ENCODE assay signal across 21 cellular contexts in the genomic region with DNA sequence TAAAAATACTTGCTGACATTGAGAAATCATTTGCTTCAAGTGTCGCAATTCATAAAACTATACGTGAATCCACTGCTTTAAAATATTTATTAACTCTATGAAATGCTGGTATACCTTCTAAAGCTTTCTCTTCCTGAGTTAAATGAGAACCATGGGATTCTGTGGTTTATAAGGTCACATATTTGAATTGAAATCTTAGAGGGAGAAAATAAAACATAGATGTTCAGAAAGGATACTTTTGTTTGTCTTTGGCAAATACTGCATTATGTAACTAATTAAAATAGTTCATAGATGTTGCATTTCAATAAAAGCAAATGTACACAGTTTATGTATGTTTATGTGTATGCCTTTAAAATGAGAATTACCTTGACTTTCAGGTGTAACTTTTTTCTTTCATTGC.
"Had no signal": no experiment of that assay in that cellular context is flagged by ENCODE, and none has a peak within 500 bp of the region (broad histone marks: within the 10 kb centered on the region; RNA-seq: fewer than 3 reads in every experiment).

No MANE protein-coding gene starts in this region.

- H3K27me3 Mint-ChIP-seq: IgD-negative memory B cell had no signal

- H3K9me3 Mint-ChIP-seq: IgD-negative memory B cell had no signal

- H3K27me3 ChIP-seq: SJCRH30 had no signal

- H3K27ac Mint-ChIP-seq: IgD-negative memory B cell had no signal

- H3K27ac ChIP-seq: HL-60, KMS-11, SJCRH30 had no signal

- H3K9me3 ChIP-seq: MG63, SJCRH30 had no signal

- H3K4me3 ChIP-seq: K562, MG63, SJCRH30 had no signal

- DNase-seq: Kasumi-1, MG63, MV-4-11, NCI-H1092, NCI-H1105 treated with DMSO at 0.1 percent for 48 hours, NCI-H1417 treated with DMSO at 0.1 percent for 48 hours, NCI-H146, NCI-H1694 treated with DMSO at 0.1 percent for 48 hours, NCI-H1930, NCI-H2107, NCI-H2227 treated with DMSO at 0.1 percent for 48 hours, NCI-H524, NCI-H526 treated with DMSO at 0.1 percent for 48 hours, NCI-H774, SHP77 treated with DMSO at 0.1 percent for 48 hours, T-helper 1 cell had no signal

- H3K36me3 Mint-ChIP-seq: IgD-negative memory B cell had no signal

- H3K4me3 Mint-ChIP-seq: IgD-negative memory B cell had no signal

- H3K4me1 ChIP-seq: SJCRH30 had no signal

- H3K4me1 Mint-ChIP-seq: IgD-negative memory B cell had no signal

- H3K36me3 ChIP-seq: MG63, SJCRH30 had no signal
